ENCODE assay signal across 8 cellular contexts in genomic region chr5:40681351-40682311, GRCh38. TPM values are rescaled to one million over a fixed set of nuclear protein-coding genes. Genes with fewer than 3 reads are reported as not detected.
DNase-seq lines count a peak whose midpoint lies in the region; ATAC-seq and TF ChIP-seq lines count a peak whose summit lies in the region.

No MANE protein-coding gene starts in this region.

- no peak for TF ChIP-seq CTCF in Caco-2 (IDR thresholded peaks at IDR 0.05; ENCODE audit: insufficient read depth in 1 of 2, low read depth in 1 of 2, low read length in 1 of 2, severe bottlenecking in 1 of 2, unreplicated experiment in 1 of 2)
- no peak for TF ChIP-seq CTCF in endodermal cell (conservative IDR thresholded peaks at IDR 0.05)
- no peak for TF ChIP-seq CTCF in upper lobe of left lung (IDR thresholded peaks at IDR 0.05)

- H3K27me3 Mint-ChIP-seq in Caco-2 (ENCODE audit: insufficient read depth, unreplicated experiment) (peaks cover 36% of the 10 kb centered on the region), endodermal cell (ENCODE audit: insufficient read depth) (peaks cover 55% of the 10 kb centered on the region)

- BruUV-seq in Caco-2 (replicated peaks; lab: Mats Ljungman, UMichigan), result no TSS peak

- H3K9me3 ChIP-seq in Caco-2 (no peaks in the 10 kb centered on the region), endodermal cell (ENCODE audit: control insufficient read depth, low read length) (no peaks in the 10 kb centered on the region), muscle layer of duodenum (ENCODE audit: control insufficient read depth in 1 of 2, low read length in 2 of 2) (no peaks in the 10 kb centered on the region), upper lobe of left lung (no peaks in the 10 kb centered on the region)

- intact Hi-C loops in Caco-2 (cut with micrococcal nuclease; ENCODE audit: unreplicated experiment), result loop anchor here (10.0 kb wide), 1 partner anchor 317 kb away; no protein-coding TSS in a partner anchor

- H3K27me3 ChIP-seq in Caco-2 (replicated peaks; ENCODE audit: control insufficient read depth, insufficient read depth, low read length), result peaks cover 13% of the 10 kb centered on the region
- peaks cover 50% of the 10 kb centered on the region for H3K27me3 ChIP-seq in endodermal cell (ENCODE audit: control insufficient read depth, insufficient read depth, low read length, poor library complexity, severe bottlenecking)
- no peaks in the 10 kb centered on the region for H3K27me3 ChIP-seq in muscle layer of duodenum (ENCODE audit: low read depth, low read length)
- H3K27me3 ChIP-seq in upper lobe of left lung, result peaks cover 0 to 9% (median under 1%) of the 10 kb centered on the region in 4 donors

- no peaks in the 10 kb centered on the region for H3K36me3 ChIP-seq in Caco-2 (ENCODE audit: control insufficient read depth, insufficient read depth, low read length)
- H3K36me3 ChIP-seq in endodermal cell (ENCODE audit: control insufficient read depth, insufficient read depth, low read length), result no peaks in the 10 kb centered on the region
- H3K36me3 ChIP-seq in muscle layer of duodenum (ENCODE audit: control insufficient read depth in 1 of 2, insufficient read depth in 2 of 2, low read length in 2 of 2), result no peaks in the 10 kb centered on the region
- no peaks in the 10 kb centered on the region for H3K36me3 ChIP-seq in upper lobe of left lung

- no peaks in the 10 kb centered on the region for H3K9me3 Mint-ChIP-seq in Caco-2 (ENCODE audit: unreplicated experiment)
- H3K9me3 Mint-ChIP-seq in endodermal cell, result no peaks in the 10 kb centered on the region

- H3K9ac ChIP-seq in endodermal cell (ENCODE audit: extremely low read depth, low read length, poor library complexity, severe bottlenecking), result no peak overlapping the region

- H3K27ac ChIP-seq in endodermal cell (ENCODE audit: low read depth, low read length) (no peak overlapping the region), muscle layer of duodenum (ENCODE audit: low read length) (peak overlapping the region; percentile 92), upper lobe of left lung (peak overlapping the region; percentile 82 to 95 (median 89))

- whole genome bisulfite sequencing in endodermal cell (ENCODE audit: insufficient coverage in 1 of 2, insufficient read length in 1 of 2), 2 experiments, result 8 to 37% methylated on average over 25 to 71 of the region's 71 CpGs
- 13 to 23% methylated on average over 37 to 68 of the region's 71 CpGs for WGBS in upper lobe of left lung, 2 donors

- peaks cover 8% of the 10 kb centered on the region for H3K4me1 Mint-ChIP-seq in Caco-2 (ENCODE audit: low read depth, unreplicated experiment)
- peaks cover 22% of the 10 kb centered on the region for H3K4me1 Mint-ChIP-seq in endodermal cell

- POLR2A ChIA-PET in Caco-2 (lab: Charles Lee), result interaction anchor here (0.6 kb wide), 1 partner anchor 1155 kb away, joined by 14 read pairs; no protein-coding TSS in a partner anchor

- DNase-seq in Caco-2 (no peak), endodermal cell (peak; percentile 74), upper lobe of left lung (peak; percentile 65 to 90), NCI-H446 treated with DMSO at 0.1 percent for 48 hours (lab: John Stamatoyannopoulos, UW) (no peak), NCI-H1694 treated with DMSO at 0.1 percent for 48 hours (lab: John Stamatoyannopoulos, UW) (no peak)
- DNase-seq in activated CD4-positive, CD25-positive, alpha-beta regulatory T cell treated with anti-CD3 and anti-CD28 coated beads, Interleukin-2, amount 50 U/mL, for 72 hours, result peak; percentile 64

- CTCF ChIA-PET in Caco-2 (lab: Charles Lee), result no interaction called here

- H3K36me3 Mint-ChIP-seq in Caco-2 (ENCODE audit: insufficient read depth, unreplicated experiment) (peaks cover 5% of the 10 kb centered on the region), endodermal cell (ENCODE audit: low read depth) (no peaks in the 10 kb centered on the region)

- TF ChIP-seq POLR2A in upper lobe of left lung (IDR thresholded peaks at IDR 0.05), result no peak

- H3K27ac Mint-ChIP-seq in Caco-2 (ENCODE audit: unreplicated experiment) (no peak overlapping the region), endodermal cell (no peak overlapping the region)

- H3K4me1 ChIP-seq in Caco-2 (peaks cover 9% of the 10 kb centered on the region), endodermal cell (ENCODE audit: control insufficient read depth, insufficient read depth, low read length) (no peaks in the 10 kb centered on the region), muscle layer of duodenum (ENCODE audit: control insufficient read depth in 1 of 2, insufficient read depth in 2 of 2, low read length in 2 of 2) (peaks cover 8 to 22% of the 10 kb centered on the region in 2 donors), upper lobe of left lung (peaks cover 16 to 44% (median 25%) of the 10 kb centered on the region in 4 donors)

- H3K4me3 ChIP-seq in Caco-2 (ENCODE audit: low read depth, low read length) (no peak overlapping the region), endodermal cell (ENCODE audit: low read length) (peak overlapping the region; percentile 77), muscle layer of duodenum (ENCODE audit: low read depth in 1 of 2, low read length in 2 of 2) (peak overlapping the region; percentile 94 to 95), upper lobe of left lung (peak overlapping the region; percentile 12 to 81 (median 74))

- peak overlapping the region; percentile 85 for H3K4me3 Mint-ChIP-seq in Caco-2 (ENCODE audit: unreplicated experiment)
- H3K4me3 Mint-ChIP-seq in endodermal cell, result peak overlapping the region; percentile 72

- TF ChIP-seq EP300 in upper lobe of left lung (IDR thresholded peaks at IDR 0.05), result no peak

- ATAC-seq in HG02885 (IDR thresholded peaks at IDR 0.05; ENCODE audit: poor library complexity, unreplicated experiment) (peak; percentile 19), upper lobe of left lung (ENCODE audit: low FRiP score in 2 of 2) (peak in 1 of 2 donors; percentile 13)

RNA-seq across cellular contexts. Expression of gene PTGER4, which starts 1.9 kb away (rescaled TPM):
- total RNA-seq in Caco-2 (2022), result 0.16 TPM in 1 of 2 replicates, not detected in the other
- total RNA-seq in endodermal cell, result under 1 TPM; 0.15 to 0.71 TPM
- polyA plus RNA-seq in endodermal cell (2013, experiment 1 of 2), result 0.89 TPM
- polyA plus RNA-seq in endodermal cell (2013, experiment 2 of 2), result 3.1 TPM
- 10 to 100 TPM; 33.9 to 64.1 (median 45.8) TPM for total RNA-seq in upper lobe of left lung

Comparison
In these comparisons a context has a peak if more than half of its experiments do, and no peak if none do; other contexts are left out.
1. DNase-seq: peak in activated CD4-positive, CD25-positive, alpha-beta regulatory T cell treated with anti-CD3 and anti-CD28 coated beads, Interleukin-2, amount 50 U/mL, for 72 hours (single experiment), endodermal cell (single experiment) and upper lobe of left lung (2 of 2); none in Caco-2 (0 of 2), NCI-H446 treated with DMSO at 0.1 percent for 48 hours (single experiment) and NCI-H1694 treated with DMSO at 0.1 percent for 48 hours (single experiment).
2. RNA of gene PTGER4, which starts 1.9 kb away (total RNA-seq): 33.9 to 64.1 TPM in upper lobe of left lung; 0.15 to 0.71 TPM in endodermal cell and 0.16 TPM in Caco-2; every median in the first group is over 10 times any median in the second.